8 cellular contexts compared by ENCODE assay signal in genomic region chr6:26383624-26384417, GRCh38. TPM values are rescaled to one million over a fixed set of nuclear protein-coding genes. Genes with fewer than 3 reads are reported as not detected.
DNase-seq lines count a peak whose midpoint lies in the region; ATAC-seq and TF ChIP-seq lines count a peak whose summit lies in the region.

No MANE protein-coding gene starts in this region.

- H3K4me3 Mint-ChIP-seq in Caco-2 (ENCODE audit: unreplicated experiment) (peak overlapping the region; percentile 100), type B pancreatic cell (peak overlapping the region; percentile 99)

- TF ChIP-seq CTCF in Caco-2 (IDR thresholded peaks at IDR 0.05; ENCODE audit: insufficient read depth in 1 of 2, low read depth in 1 of 2, low read length in 1 of 2, severe bottlenecking in 1 of 2, unreplicated experiment in 1 of 2) (no peak), dorsolateral prefrontal cortex (IDR thresholded peaks at IDR 0.05 in 54 of 56, conservative IDR thresholded peaks at IDR 0.05 in 2 of 56; ENCODE audit: low read depth in 1 of 56, partially characterized antibody in 56 of 56) (no peak), type B pancreatic cell (conservative IDR thresholded peaks at IDR 0.05) (no peak)

- WGBS in mesodermal cell (ENCODE audit: insufficient coverage in 2 of 2), 2 experiments, result 14 to 15% methylated on average over 5 to 6 of the region's 7 CpGs

- peaks cover 6% of the 10 kb centered on the region for H3K36me3 Mint-ChIP-seq in Caco-2 (ENCODE audit: insufficient read depth, unreplicated experiment)
- peaks cover 4% of the 10 kb centered on the region for H3K36me3 Mint-ChIP-seq in type B pancreatic cell

- H3K4me1 Mint-ChIP-seq in Caco-2 (ENCODE audit: low read depth, unreplicated experiment), result peaks cover 22% of the 10 kb centered on the region
- peaks cover 17% of the 10 kb centered on the region for H3K4me1 Mint-ChIP-seq in type B pancreatic cell (ENCODE audit: unreplicated experiment)

- H3K36me3 ChIP-seq in Caco-2 (ENCODE audit: control insufficient read depth, insufficient read depth, low read length) (no peaks in the 10 kb centered on the region), SJCRH30 (no peaks in the 10 kb centered on the region), mesodermal cell (ENCODE audit: control insufficient read depth, insufficient read depth, low read length) (peaks cover 3% of the 10 kb centered on the region)

- H3K27ac ChIP-seq in SJCRH30 (peak overlapping the region; percentile 38), dorsolateral prefrontal cortex (peak overlapping the region in 16 of 59 donors; percentile 18 to 77 (median 53)), mesodermal cell (ENCODE audit: low read depth, low read length, severe bottlenecking) (peak overlapping the region; percentile 73)

- DNase-seq in Caco-2 (peak in 1 of 2 experiments; percentile 12), SJCRH30 (peak; percentile 34 to 56), dorsolateral prefrontal cortex (peak in 1 of 10 donors; percentile 69), type B pancreatic cell (ENCODE audit: extremely low spot score, unreplicated experiment) (no peak), medulla oblongata (ENCODE audit: extremely low spot score) (no peak)

- CTCF ChIA-PET in Caco-2 (lab: Charles Lee), result no interaction called here

- peaks cover 9% of the 10 kb centered on the region for H3K4me1 ChIP-seq in Caco-2
- H3K4me1 ChIP-seq in SJCRH30, result peaks cover 8% of the 10 kb centered on the region; the same call in 1 of the 2 replicates
- H3K4me1 ChIP-seq in mesodermal cell (ENCODE audit: control insufficient read depth, insufficient read depth, low read length, poor library complexity, severe bottlenecking), result peaks cover 7% of the 10 kb centered on the region

- H3K27me3 ChIP-seq in Caco-2 (replicated peaks; ENCODE audit: control insufficient read depth, insufficient read depth, low read length) (no peaks in the 10 kb centered on the region), SJCRH30 (no peaks in the 10 kb centered on the region), dorsolateral prefrontal cortex (no peaks in the 10 kb centered on the region)

- POLR2A ChIA-PET in Caco-2 (lab: Charles Lee), result no interaction called here

- H3K4me3 ChIP-seq in Caco-2 (ENCODE audit: low read depth, low read length) (peak overlapping the region; percentile 56), SJCRH30 (peak overlapping the region; percentile 71), dorsolateral prefrontal cortex (peak overlapping the region; percentile 24 to 79 (median 66)), mesodermal cell (ENCODE audit: extremely low read depth, insufficient read depth, low read length, poor library complexity, severe bottlenecking) (peak overlapping the region; percentile 67)

- H3K9me3 ChIP-seq in Caco-2, result no peaks in the 10 kb centered on the region
- H3K9me3 ChIP-seq in SJCRH30 (replicated peaks), result no peaks in the 10 kb centered on the region
- no peaks in the 10 kb centered on the region for H3K9me3 ChIP-seq in mesodermal cell (ENCODE audit: control insufficient read depth, low read length)

- peak overlapping the region; percentile 94 for H3K27ac Mint-ChIP-seq in Caco-2 (ENCODE audit: unreplicated experiment)
- peak overlapping the region; percentile 97 for H3K27ac Mint-ChIP-seq in type B pancreatic cell

- BruUV-seq in Caco-2 (replicated peaks; lab: Mats Ljungman, UMichigan), result no TSS peak

- intact Hi-C loops in Caco-2 (cut with micrococcal nuclease; ENCODE audit: unreplicated experiment) (loop anchor here (2.0 kb wide), 1 partner anchor 37 kb away; no protein-coding TSS in a partner anchor), dorsolateral prefrontal cortex (cut with DNase I) (no loop called here)

- ATAC-seq in HG02870 (IDR thresholded peaks at IDR 0.05; ENCODE audit: unreplicated experiment) (peak; percentile 10), GM18858 (IDR thresholded peaks at IDR 0.05; ENCODE audit: unreplicated experiment) (no peak)

- H3K9me3 Mint-ChIP-seq in Caco-2 (ENCODE audit: unreplicated experiment), result no peaks in the 10 kb centered on the region
- no peaks in the 10 kb centered on the region for H3K9me3 Mint-ChIP-seq in type B pancreatic cell

- no peaks in the 10 kb centered on the region for H3K27me3 Mint-ChIP-seq in Caco-2 (ENCODE audit: insufficient read depth, unreplicated experiment)
- no peaks in the 10 kb centered on the region for H3K27me3 Mint-ChIP-seq in type B pancreatic cell

RNA-seq across cellular contexts. Expression of gene BTN2A2, which starts 0.9 kb away (rescaled TPM):
- 7.1 and 9.8 TPM in 2 replicates for total RNA-seq in Caco-2 (2022)
- 8.5 and 11.4 TPM in 2 replicates for total RNA-seq in SJCRH30 (2014; rRNA removed; shearing (Covaris generic))
- 10 to 100 TPM in 15 of 120 experiments, 1 to 10 TPM in 105; 1.7 to 16.5 (median 6.1) TPM for total RNA-seq in dorsolateral prefrontal cortex
- polyA plus RNA-seq in mesodermal cell (2013, experiment 1 of 2), result 10.1 TPM
- polyA plus RNA-seq in mesodermal cell (2013, experiment 2 of 2), result 10.3 TPM
- total RNA-seq in type B pancreatic cell (ENCODE audit: low replicate concordance), result 8.7 and 21.6 TPM in 2 replicates

RNA-seq across cellular contexts. Expression of gene BTN3A1, which starts 18.3 kb away (rescaled TPM):
- total RNA-seq in Caco-2 (2022) (2.0 and 2.6 TPM in 2 replicates), dorsolateral prefrontal cortex (10 to 100 TPM in 87 of 120 experiments, 1 to 10 TPM in 33; 5.7 to 21.3 (median 11.8) TPM), type B pancreatic cell (ENCODE audit: low replicate concordance) (19.6 and 19.9 TPM in 2 replicates)
- 0.51 and 0.81 TPM in 2 replicates for total RNA-seq in SJCRH30 (2014; rRNA removed; shearing (Covaris generic))
- polyA plus RNA-seq in mesodermal cell (2013, experiment 1 of 2), result 3.2 TPM
- polyA plus RNA-seq in mesodermal cell (2013, experiment 2 of 2), result 2.6 TPM

RNA-seq across cellular contexts. Expression of gene BTN3A2, which starts 18.8 kb away (rescaled TPM):
- total RNA-seq in Caco-2 (2022) (2.4 and 2.5 TPM in 2 replicates), dorsolateral prefrontal cortex (10 to 100 TPM in 56 of 120 experiments, 1 to 10 TPM in 64; 3.8 to 30.1 (median 9.7) TPM), type B pancreatic cell (ENCODE audit: low replicate concordance) (13.1 and 16.4 TPM in 2 replicates)
- 0.77 and 0.79 TPM in 2 replicates for total RNA-seq in SJCRH30 (2014; rRNA removed; shearing (Covaris generic))
- 2.3 TPM for polyA plus RNA-seq in mesodermal cell (2013, experiment 1 of 2)
- 2.6 TPM for polyA plus RNA-seq in mesodermal cell (2013, experiment 2 of 2)

RNA-seq across cellular contexts. Expression of gene BTN3A3, which starts 56.5 kb away (rescaled TPM):
- total RNA-seq in Caco-2 (2022), result 0.32 and 0.98 TPM in 2 replicates
- total RNA-seq in SJCRH30 (2014; rRNA removed; shearing (Covaris generic)), result 0.33 and 0.55 TPM in 2 replicates
- total RNA-seq in dorsolateral prefrontal cortex, result 10 to 100 TPM in 114 of 120 experiments, 1 to 10 TPM in 6; 8.6 to 39.2 (median 16.9) TPM
- polyA plus RNA-seq in mesodermal cell (2013, experiment 1 of 2), result 5.2 TPM
- 2.5 TPM for polyA plus RNA-seq in mesodermal cell (2013, experiment 2 of 2)
- total RNA-seq in type B pancreatic cell (ENCODE audit: low replicate concordance), result 3.8 and 8.7 TPM in 2 replicates

Comparison
In these comparisons a context has a peak if more than half of its experiments do, and no peak if none do; other contexts are left out.
1. DNase-seq: peak in SJCRH30 (2 of 2); none in type B pancreatic cell (single experiment) and medulla oblongata (single experiment).
2. Peak in every context shown above with its lines, with median percentiles within 50 percentile points of each other: H3K4me3 ChIP-seq.